In genomic region chr7:107694395-107694794, GRCh38 we compare ENCODE assay signal across 13 cellular contexts. TPM values are rescaled to one million over a fixed set of nuclear protein-coding genes. Genes with fewer than 3 reads are reported as not detected.
DNase-seq lines count a peak whose midpoint lies in the region; ATAC-seq and TF ChIP-seq lines count a peak whose summit lies in the region.
"Had no signal": no experiment of that assay in that cellular context is flagged by ENCODE, and none has a peak within 500 bp of the region (broad histone marks: within the 10 kb centered on the region; RNA-seq: fewer than 3 reads in every experiment).

No MANE protein-coding gene starts in this region.

- BruUV-seq in IMR-90 (replicated peaks; lab: Mats Ljungman, UMichigan) (no TSS peak), Calu3 (replicated peaks; lab: Mats Ljungman, UMichigan) (no TSS peak)

- no peaks in the 10 kb centered on the region for H3K27me3 ChIP-seq in IMR-90 (ENCODE audit: control insufficient read depth, insufficient read depth, low read length)
- H3K27me3 ChIP-seq in prostate gland (replicated peaks; ENCODE audit: insufficient read depth): no peaks in the 10 kb centered on the region

- H3K4me3 ChIP-seq in IMR-90 (ENCODE audit: insufficient read depth, low read depth, low read length) (no peak overlapping the region), epithelial cell of esophagus (ENCODE audit: low read length) (no peak overlapping the region), prostate gland (no peak overlapping the region)

- dilution Hi-C loops in IMR-90 (cut with HindIII; ENCODE audit: low sequenced_read_pairs, unreplicated experiment): no loop called here

- peaks cover 36% of the 10 kb centered on the region for H3K27me3 Mint-ChIP-seq in Calu3 (ENCODE audit: unreplicated experiment)
- H3K27me3 Mint-ChIP-seq: activated CD8-positive, alpha-beta memory T cell treated with anti-CD3 and anti-CD28 coated beads, Interleukin-2, amount 10 ng/mL, durations not matched to agents 7 days and 5 days had no signal

- H3K14ac ChIP-seq in IMR-90 (replicated peaks; ENCODE audit: low read depth, low read length): no peak overlapping the region

- H2BK120ac ChIP-seq in IMR-90 (ENCODE audit: low read depth, low read length): 0 out of 2 replicates have a peak overlapping the region, but pooled peaks have one; percentile 10

- H3K36me3 Mint-ChIP-seq in Calu3 (ENCODE audit: insufficient read depth, unreplicated experiment): no peaks in the 10 kb centered on the region
- H3K36me3 Mint-ChIP-seq: activated naive CD4-positive, alpha-beta T cell treated with anti-CD3 and anti-CD28 coated beads, Interleukin-2, amount 50 U/mL, for 24 hours; naive B cell had no signal

- CTCF ChIA-PET in IMR-90 (lab: Yijun Ruan, JAX) (interaction anchor here (0.7 kb wide), 1 partner anchor 11 kb away, joined by 3 read pairs; no protein-coding TSS in a partner anchor), Calu3 (lab: Charles Lee) (no interaction called here)

- 0 out of 2 replicates have a peak overlapping the region, but pooled peaks have one; percentile 6 for H2AK5ac ChIP-seq in IMR-90 (ENCODE audit: low read depth, low read length)

- H3K23ac ChIP-seq in IMR-90 (ENCODE audit: low read depth, low read length): no peak overlapping the region

- H2BK5ac ChIP-seq in IMR-90 (ENCODE audit: low read depth, low read length, poor library complexity, severe bottlenecking): no peak overlapping the region

- H4K5ac ChIP-seq in IMR-90 (ENCODE audit: low read depth, low read length): no peak overlapping the region

- no peak overlapping the region for H2AFZ ChIP-seq in IMR-90 (replicated peaks; ENCODE audit: low read length, poor library complexity)

- H3K9me1 ChIP-seq in IMR-90 (ENCODE audit: insufficient read depth, low read length): peaks cover 10% of the 10 kb centered on the region; the same call in 1 of the 2 replicates

- H3K4me1 ChIP-seq in IMR-90 (ENCODE audit: control insufficient read depth, insufficient read depth, low read length) (peaks cover 17% of the 10 kb centered on the region), prostate gland (replicated peaks) (no peaks in the 10 kb centered on the region)

- ATAC-seq in IMR-90 (ENCODE audit: low read depth) (no peak; the same call in 1 of the 2 replicates), GM19455 (IDR thresholded peaks at IDR 0.05; ENCODE audit: unreplicated experiment) (no peak)
- ATAC-seq: activated CD8-positive, alpha-beta memory T cell treated with anti-CD3 and anti-CD28 coated beads, Interleukin-2, amount 10 ng/mL, durations not matched to agents 7 days and 5 days had no signal

- POLR2A ChIA-PET in IMR-90 (lab: Charles Lee; ENCODE audit: unreplicated experiment): no interaction called here

- TF ChIP-seq RAD21 in IMR-90 (IDR thresholded peaks at IDR 0.05; ENCODE audit: low read length): no peak

- H3K27ac Mint-ChIP-seq in Calu3 (ENCODE audit: unreplicated experiment): no peak overlapping the region
- H3K27ac Mint-ChIP-seq: activated CD8-positive, alpha-beta memory T cell treated with anti-CD3 and anti-CD28 coated beads, Interleukin-2, amount 10 ng/mL, durations not matched to agents 7 days and 5 days; activated naive CD4-positive, alpha-beta T cell treated with anti-CD3 and anti-CD28 coated beads, Interleukin-2, amount 50 U/mL, for 24 hours had no signal

- no peak overlapping the region for H3K4ac ChIP-seq in IMR-90 (ENCODE audit: low read depth, low read length)

- H3K79me1 ChIP-seq in IMR-90 (ENCODE audit: low read depth in 1 of 2, low read length in 2 of 2): no peaks in the 10 kb centered on the region

- H4K20me1 ChIP-seq in IMR-90 (ENCODE audit: insufficient read depth, low read length): no peaks in the 10 kb centered on the region

- H3K56ac ChIP-seq in IMR-90 (ENCODE audit: extremely low read depth, insufficient read depth, low read length): no peak overlapping the region

- H3K9me3 ChIP-seq in IMR-90 (ENCODE audit: control insufficient read depth, insufficient read depth, low read length) (no peaks in the 10 kb centered on the region), prostate gland (no peaks in the 10 kb centered on the region)

- intact Hi-C loops in IMR-90 (cut with micrococcal nuclease) (no loop called here), prostate gland (cut with DNase I) (no loop called here), Calu3 (cut with micrococcal nuclease; ENCODE audit: unreplicated experiment) (no loop called here)

- no peak overlapping the region for H2BK20ac ChIP-seq in IMR-90 (ENCODE audit: low read depth, low read length)

- H4K8ac ChIP-seq in IMR-90 (ENCODE audit: low read depth in 2 of 2, low read length in 2 of 2): no peak overlapping the region

- in situ Hi-C loops in IMR-90 (cut with MboI; ENCODE audit: low sequenced_read_pairs): no loop called here

- H2AK9ac ChIP-seq in IMR-90 (replicated peaks; ENCODE audit: low read depth, low read length, poor library complexity): no peak overlapping the region

- H2BK15ac ChIP-seq in IMR-90 (ENCODE audit: low read depth, low read length): no peak overlapping the region

- no CpG with 5 or more reads among the region's 5 CpGs for WGBS in IMR-90 (ENCODE audit: extremely low coverage in 2 of 2, insufficient read length in 1 of 2), 2 experiments
- WGBS in prostate gland: 31% methylated on average over 5 of the region's 5 CpGs

- no peak overlapping the region for H3K4me2 ChIP-seq in IMR-90 (ENCODE audit: low read depth, low read length)

- H3K27ac ChIP-seq in IMR-90 (ENCODE audit: insufficient read depth, low read length) (no peak overlapping the region), prostate gland (peak overlapping the region in 1 of 2 donors; percentile 34)

- no peaks in the 10 kb centered on the region for H3K9me3 Mint-ChIP-seq in Calu3 (ENCODE audit: low read depth, unreplicated experiment)
- H3K9me3 Mint-ChIP-seq: activated naive CD4-positive, alpha-beta T cell treated with anti-CD3 and anti-CD28 coated beads, Interleukin-2, amount 50 U/mL, for 24 hours had no signal

- no peak overlapping the region for H3K4me3 Mint-ChIP-seq in Calu3 (ENCODE audit: low read depth, unreplicated experiment)
- H3K4me3 Mint-ChIP-seq: activated CD8-positive, alpha-beta memory T cell treated with anti-CD3 and anti-CD28 coated beads, Interleukin-2, amount 10 ng/mL, durations not matched to agents 7 days and 5 days; activated naive CD4-positive, alpha-beta T cell treated with anti-CD3 and anti-CD28 coated beads, Interleukin-2, amount 50 U/mL, for 24 hours; naive B cell had no signal

- H3K9ac ChIP-seq in IMR-90 (ENCODE audit: low read depth, low read length): no peak overlapping the region

- TF ChIP-seq POLR2A in IMR-90 (IDR thresholded peaks at IDR 0.05; ENCODE audit: low read depth, low read length): no peak
- TF ChIP-seq POLR2A in prostate gland (IDR thresholded peaks at IDR 0.05): no peak

- no peak overlapping the region for H4K91ac ChIP-seq in IMR-90 (ENCODE audit: insufficient read depth, low read depth, low read length)

- H3K18ac ChIP-seq in IMR-90 (ENCODE audit: low read depth, low read length): no peak overlapping the region

- H3K36me3 ChIP-seq in IMR-90 (ENCODE audit: control insufficient read depth, insufficient read depth, low read length) (no peaks in the 10 kb centered on the region), prostate gland (no peaks in the 10 kb centered on the region)

- TF ChIP-seq CTCF in IMR-90 (conservative IDR thresholded peaks at IDR 0.05; ENCODE audit: low read depth, low read length) (no peak), epithelial cell of esophagus (IDR thresholded peaks at IDR 0.05; ENCODE audit: insufficient read depth, low read depth, low read length, missing control alignments) (no peak), prostate gland (IDR thresholded peaks at IDR 0.05) (no peak), Calu3 (IDR thresholded peaks at IDR 0.05; ENCODE audit: unreplicated experiment) (no peak)

- DNase-seq in IMR-90: peak; percentile 22
- peak; percentile 46 for DNase-seq in RPMI7951 (ENCODE audit: low read depth)
- DNase-seq in epithelial cell of esophagus (ENCODE audit: low read depth): peak; percentile 7
- peak; percentile 59 for DNase-seq in prostate gland (ENCODE audit: low spot score)
- no peak for DNase-seq in HT-29 (ENCODE audit: low spot score)
- DNase-seq in Calu3: no peak
- no peak for DNase-seq in NCI-H1436 (lab: John Stamatoyannopoulos, UW)
- DNase-seq: activated CD8-positive, alpha-beta memory T cell treated with anti-CD3 and anti-CD28 coated beads, Interleukin-2, amount 10 ng/mL, durations not matched to agents 7 days and 5 days; cerebellar nuclear complex; naive B cell; stimulated activated CD4-positive, alpha-beta T cell treated with anti-CD3 and anti-CD28 coated beads, Interleukin-2, amount 100 ng/mL, for 48 hours had no signal

- no peaks in the 10 kb centered on the region for H3K4me1 Mint-ChIP-seq in Calu3 (ENCODE audit: low read depth, unreplicated experiment)
- H3K4me1 Mint-ChIP-seq: activated CD8-positive, alpha-beta memory T cell treated with anti-CD3 and anti-CD28 coated beads, Interleukin-2, amount 10 ng/mL, durations not matched to agents 7 days and 5 days; activated naive CD4-positive, alpha-beta T cell treated with anti-CD3 and anti-CD28 coated beads, Interleukin-2, amount 50 U/mL, for 24 hours; naive B cell had no signal

TF ChIP-seq in IMR-90, 13 proteins besides CTCF, POLR2A, EP300 and RAD21:
- TF ChIP-seq RCOR1 (IDR thresholded peaks at IDR 0.05; ENCODE audit: insufficient replicate concordance, low read length): no peak
- peak; percentile 30; the same call in 1 of the 2 replicates for TF ChIP-seq CEBPB (IDR thresholded peaks at IDR 0.05; ENCODE audit: low read depth, low read length)

RNA-seq across cellular contexts. Expression of gene SLC26A4, which starts 33.8 kb away (rescaled TPM):
- 0.56 and 1.1 TPM in 2 replicates for total RNA-seq in IMR-90 (2012; rRNA removed)
- polyA plus RNA-seq in IMR-90 (2012; rRNA removed): 0.09 and 0.20 TPM in 2 replicates
- 0.07 TPM in 1 of 2 replicates, not detected in the other for polyA plus RNA-seq in IMR-90 (2012; cell fraction: cytosol; rRNA removed)
- polyA plus RNA-seq in IMR-90 (2012; cell fraction: nucleus; rRNA removed; ENCODE audit: low replicate concordance): 0.05 and 0.19 TPM in 2 replicates
- total RNA-seq in RPMI7951 (2014; rRNA removed; shearing (Covaris generic)): 1.4 and 1.5 TPM in 2 replicates
- 1 to 10 TPM; 1.0 to 3.4 TPM for total RNA-seq in prostate gland
- not detected in 2 replicates for total RNA-seq in HT-29 (2014; rRNA removed; shearing (Covaris generic))
- total RNA-seq in Calu3 (2022): 0.09 TPM in 1 of 2 replicates, not detected in the other

RNA-seq across cellular contexts. Expression of gene CBLL1, which starts 49.5 kb away (rescaled TPM):
- total RNA-seq in IMR-90 (2012; rRNA removed): 15.6 and 20.3 TPM in 2 replicates
- 19.0 and 19.7 TPM in 2 replicates for polyA plus RNA-seq in IMR-90 (2012; rRNA removed)
- 4.3 and 7.1 TPM in 2 replicates for polyA plus RNA-seq in IMR-90 (2012; cell fraction: cytosol; rRNA removed)
- 9.9 and 27.7 TPM in 2 replicates for polyA plus RNA-seq in IMR-90 (2012; cell fraction: nucleus; rRNA removed; ENCODE audit: low replicate concordance)
- 43.4 and 44.9 TPM in 2 replicates for total RNA-seq in RPMI7951 (2014; rRNA removed; shearing (Covaris generic))
- total RNA-seq in prostate gland: 10 to 100 TPM; 35.3 to 49.2 TPM
- total RNA-seq in HT-29 (2014; rRNA removed; shearing (Covaris generic)): 13.1 and 14.3 TPM in 2 replicates
- total RNA-seq in Calu3 (2022): 23.9 and 25.3 TPM in 2 replicates

Comparison
In these comparisons a context has a peak if more than half of its experiments do, and no peak if none do; other contexts are left out.
1. DNase-seq: peak in IMR-90 (single experiment), RPMI7951 (single experiment), epithelial cell of esophagus (single experiment) and prostate gland (single experiment); none in HT-29 (single experiment), Calu3 (single experiment) and NCI-H1436 (single experiment).